In genomic region chr10:112675560-112676083, GRCh38 we compare ENCODE assay signal across 9 cellular contexts.
"Had no signal": no experiment of that assay in that cellular context is flagged by ENCODE, and none has a peak within 500 bp of the region (broad histone marks: within the 10 kb centered on the region; RNA-seq: fewer than 3 reads in every experiment).

No MANE protein-coding gene starts in this region.

- H3K4me1 Mint-ChIP-seq: IgD-negative memory B cell had no signal

- H3K27me3 Mint-ChIP-seq: IgD-negative memory B cell had no signal

- ATAC-seq: HepG2 had no signal

- H3K9ac ChIP-seq: KMS-11 had no signal

- H3K4me3 Mint-ChIP-seq: IgD-negative memory B cell had no signal

- DNase-seq: IMR-90, Karpas-422, KBM-7, KG1 had no signal

- H3K27ac Mint-ChIP-seq: IgD-negative memory B cell had no signal

- FAIRE-seq: HepG2, HTR-8/SVneo had no signal

- H3K27ac ChIP-seq: HL-60, KMS-11 had no signal

- H3K4me2 ChIP-seq: KMS-11 had no signal

- H3K9me3 Mint-ChIP-seq: IgD-negative memory B cell had no signal
